In genomic region chr1:47936916-47937551, GRCh38 we compare ENCODE assay signal across 18 cellular contexts.
DNase-seq lines count a peak whose midpoint lies in the region; ATAC-seq, FAIRE-seq and TF ChIP-seq lines count a peak whose summit lies in the region.
"Had no signal": no experiment of that assay in that cellular context is flagged by ENCODE, and none has a peak within 500 bp of the region (broad histone marks: within the 10 kb centered on the region; RNA-seq: fewer than 3 reads in every experiment).

No MANE protein-coding gene starts in this region.

- no peak overlapping the region for H3K4me3 ChIP-seq in astrocyte (ENCODE audit: insufficient read depth, low read depth, low read length)
- no peak overlapping the region for H3K4me3 ChIP-seq in coronary artery
- H3K4me3 ChIP-seq in heart left ventricle, result no peak overlapping the region
- H3K4me3 ChIP-seq: BLaER1, GM23248 had no signal

- peak; percentile 72 for FAIRE-seq in GM12891 (lab: Jason Lieb, UNC)
- peak; percentile 70 for FAIRE-seq in astrocyte (lab: Jason Lieb, UNC)
- FAIRE-seq in urothelium cell line (lab: Jason Lieb, UNC), result peak; percentile 100
- FAIRE-seq: H54 had no signal

- H2AFZ ChIP-seq in astrocyte (ENCODE audit: low read depth, low read length), result no peak overlapping the region
- H2AFZ ChIP-seq: GM23248 had no signal

- no peak for ATAC-seq in heart left ventricle
- ATAC-seq in HG03135 (IDR thresholded peaks at IDR 0.05; ENCODE audit: unreplicated experiment), result no peak

- H4K20me1 ChIP-seq in astrocyte (ENCODE audit: insufficient read depth, low read length), result no peaks in the 10 kb centered on the region
- H4K20me1 ChIP-seq: BLaER1 had no signal

- peaks cover 4% of the 10 kb centered on the region for H3K27me3 Mint-ChIP-seq in astrocyte (ENCODE audit: low read depth, unreplicated experiment)

- intact Hi-C loops in heart left ventricle (cut with DNase I), result loop anchor here in 1 of 10 donors (10.0 kb wide), 1 partner anchor 192 kb away; no protein-coding TSS in a partner anchor

- H3K36me3 ChIP-seq in astrocyte (ENCODE audit: insufficient read depth, low read length) (no peaks in the 10 kb centered on the region), heart left ventricle (no peaks in the 10 kb centered on the region)
- H3K36me3 ChIP-seq: BLaER1 had no signal

- H3K4me2 ChIP-seq in astrocyte (ENCODE audit: low read length), result no peak overlapping the region
- H3K4me2 ChIP-seq: BLaER1 had no signal

- H3K27ac ChIP-seq in astrocyte (ENCODE audit: low read depth, low read length), result no peak overlapping the region
- no peak overlapping the region for H3K27ac ChIP-seq in coronary artery
- H3K27ac ChIP-seq in heart left ventricle, result no peak overlapping the region
- H3K27ac ChIP-seq: BLaER1, GM23248 had no signal

- no peaks in the 10 kb centered on the region for H3K79me2 ChIP-seq in astrocyte (ENCODE audit: insufficient read depth, low read length)

- no peak overlapping the region for H3K27ac Mint-ChIP-seq in astrocyte (ENCODE audit: unreplicated experiment)
- H3K27ac Mint-ChIP-seq: CD14-positive monocyte; CD4-positive, alpha-beta memory T cell; HFFc6 had no signal

- 93 to 98% (median 96%) methylated on average over 1 of the region's 1 CpG for WGBS in heart left ventricle, 4 donors

- H3K36me3 Mint-ChIP-seq in astrocyte (ENCODE audit: low read depth, unreplicated experiment), result no peaks in the 10 kb centered on the region
- H3K36me3 Mint-ChIP-seq: CD14-positive monocyte; CD4-positive, alpha-beta memory T cell had no signal

- peaks cover 42% of the 10 kb centered on the region for H3K4me1 Mint-ChIP-seq in astrocyte (ENCODE audit: low read depth, unreplicated experiment)
- H3K4me1 Mint-ChIP-seq: CD14-positive monocyte; CD4-positive, alpha-beta memory T cell had no signal

- no peaks in the 10 kb centered on the region for H3K4me1 ChIP-seq in astrocyte (ENCODE audit: insufficient read depth, low read length)
- peaks cover 0 to 41% (median 7%) of the 10 kb centered on the region in 12 donors for H3K4me1 ChIP-seq in heart left ventricle
- H3K4me1 ChIP-seq: BLaER1 had no signal

- TF ChIP-seq CTCF in astrocyte (IDR thresholded peaks at IDR 0.05; ENCODE audit: insufficient read depth, low read depth, low read length) (no peak), coronary artery (IDR thresholded peaks at IDR 0.05) (no peak), heart left ventricle (IDR thresholded peaks at IDR 0.05) (no peak)

- peaks cover 3% of the 10 kb centered on the region for H3K9me3 Mint-ChIP-seq in astrocyte (ENCODE audit: unreplicated experiment)
- H3K9me3 Mint-ChIP-seq: CD14-positive monocyte had no signal

- H3K27me3 ChIP-seq in astrocyte (ENCODE audit: insufficient read depth, low read length) (no peaks in the 10 kb centered on the region), heart left ventricle (no peaks in the 10 kb centered on the region)
- H3K27me3 ChIP-seq: BLaER1 had no signal

- H3K4me3 Mint-ChIP-seq in astrocyte (ENCODE audit: unreplicated experiment), result no peak overlapping the region
- H3K4me3 Mint-ChIP-seq: CD14-positive monocyte; CD4-positive, alpha-beta memory T cell; HFFc6 had no signal

- no peak for TF ChIP-seq POLR2A in GM12891 (IDR thresholded peaks at IDR 0.05; ENCODE audit: low read depth, low read length)
- TF ChIP-seq POLR2A in heart left ventricle (IDR thresholded peaks at IDR 0.05), result no peak

- no peak for DNase-seq in GM12891 (ENCODE audit: insufficient read length, low spot score)
- no peak for DNase-seq in astrocyte (ENCODE audit: low read depth)
- peak; percentile 16 for DNase-seq in coronary artery (ENCODE audit: low spot score)
- no peak for DNase-seq in urothelium cell line (ENCODE audit: low spot score)
- no peak for DNase-seq in heart left ventricle
- no peak for DNase-seq in NCI-H1694 (lab: John Stamatoyannopoulos, UW)
- DNase-seq: 8988T; CD4-positive, alpha-beta memory T cell; DMS153; DMS79 treated with DMSO at 0.1 percent for 48 hours; GF-D8; GM23248; HCEC 1CT; HFFc6 had no signal

- H3K9me3 ChIP-seq in astrocyte (ENCODE audit: insufficient read depth, low read depth, low read length) (no peaks in the 10 kb centered on the region), heart left ventricle (no peaks in the 10 kb centered on the region)
- H3K9me3 ChIP-seq: BLaER1 had no signal

- no peak overlapping the region for H3K9ac ChIP-seq in astrocyte (ENCODE audit: low read length)
- H3K9ac ChIP-seq: BLaER1, GM23248 had no signal

TF ChIP-seq in GM12891, 5 proteins besides CTCF, POLR2A, EP300 and RAD21:
- no peak for TF ChIP-seq TAF1 (IDR thresholded peaks at IDR 0.05; ENCODE audit: low read depth, low read length)
- TF ChIP-seq PAX5 (IDR thresholded peaks at IDR 0.05; ENCODE audit: insufficient read depth, low read length, severe bottlenecking), result no peak
- no peak for TF ChIP-seq SPI1 (IDR thresholded peaks at IDR 0.05; ENCODE audit: low read depth, low read length)
- no peak for TF ChIP-seq POLR2AphosphoS5 (IDR thresholded peaks at IDR 0.05; ENCODE audit: low read depth, low read length)
- no peak for TF ChIP-seq POU2F2 (IDR thresholded peaks at IDR 0.05; ENCODE audit: low read depth, low read length)
TF ChIP-seq in GM12891: peak in this region for 0.
